2 cellular contexts compared by ENCODE assay signal in the genomic region with DNA sequence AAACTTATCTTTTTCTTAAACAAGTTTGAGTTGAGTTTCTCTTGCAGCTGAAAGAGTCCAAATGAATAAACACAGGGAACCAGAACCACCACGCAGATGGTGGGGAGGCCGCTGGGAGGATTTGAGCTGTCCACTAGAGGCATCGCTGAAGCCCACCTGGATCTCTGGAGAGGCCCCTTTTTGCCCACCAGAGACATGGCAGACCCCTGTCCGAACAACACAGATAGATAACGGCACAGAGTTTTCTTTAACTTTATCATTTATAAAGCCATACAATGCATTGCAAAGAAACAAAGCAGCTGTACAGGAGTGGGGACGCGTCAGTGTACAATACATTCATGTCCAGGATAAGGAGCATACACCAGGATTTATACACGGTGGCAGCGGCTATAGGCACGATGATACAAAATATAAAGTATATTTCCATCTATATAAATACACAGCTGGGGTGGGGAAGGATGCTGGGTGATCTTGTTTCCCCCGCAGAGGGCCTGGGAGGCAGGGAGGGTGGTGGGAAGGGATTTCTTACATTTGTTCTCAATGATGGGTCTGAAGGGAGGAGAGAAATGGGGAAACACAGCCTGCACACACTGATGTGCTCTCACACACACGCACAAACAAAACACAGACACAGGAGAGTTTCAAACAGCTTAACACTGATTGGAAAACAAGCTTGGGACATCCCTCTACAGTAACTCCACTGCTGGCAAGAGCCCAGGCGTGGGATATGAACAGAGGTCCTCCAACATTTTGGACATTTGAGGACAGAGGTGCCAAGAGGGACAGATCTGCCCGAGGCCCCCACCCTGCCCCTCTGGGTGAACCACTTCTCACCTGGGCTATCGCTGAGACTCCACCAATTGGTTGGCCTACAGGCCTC.
TF ChIP-seq lines count a peak whose summit lies in the region.

No MANE protein-coding gene starts in this region.

TF ChIP-seq in SK-N-SH, 30 proteins besides CTCF, POLR2A, EP300 and RAD21 (continued from another document):
- TF ChIP-seq, protein P1, sequence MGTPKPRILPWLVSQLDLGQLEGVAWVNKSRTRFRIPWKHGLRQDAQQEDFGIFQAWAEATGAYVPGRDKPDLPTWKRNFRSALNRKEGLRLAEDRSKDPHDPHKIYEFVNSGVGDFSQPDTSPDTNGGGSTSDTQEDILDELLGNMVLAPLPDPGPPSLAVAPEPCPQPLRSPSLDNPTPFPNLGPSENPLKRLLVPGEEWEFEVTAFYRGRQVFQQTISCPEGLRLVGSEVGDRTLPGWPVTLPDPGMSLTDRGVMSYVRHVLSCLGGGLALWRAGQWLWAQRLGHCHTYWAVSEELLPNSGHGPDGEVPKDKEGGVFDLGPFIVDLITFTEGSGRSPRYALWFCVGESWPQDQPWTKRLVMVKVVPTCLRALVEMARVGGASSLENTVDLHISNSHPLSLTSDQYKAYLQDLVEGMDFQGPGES (IDR thresholded peaks at IDR 0.05; ENCODE audit: low read depth, low read length): no peak
- no peak for TF ChIP-seq EZH2phosphoT487 (IDR thresholded peaks at IDR 0.05; ENCODE audit: borderline replicate concordance, low read depth)

TF ChIP-seq in SK-N-SH treated with all-trans-retinoic acid at 6 μM for 48 hours, 23 proteins besides CTCF, POLR2A, EP300 and RAD21 (continued from another document):
- TF ChIP-seq, protein P2, sequence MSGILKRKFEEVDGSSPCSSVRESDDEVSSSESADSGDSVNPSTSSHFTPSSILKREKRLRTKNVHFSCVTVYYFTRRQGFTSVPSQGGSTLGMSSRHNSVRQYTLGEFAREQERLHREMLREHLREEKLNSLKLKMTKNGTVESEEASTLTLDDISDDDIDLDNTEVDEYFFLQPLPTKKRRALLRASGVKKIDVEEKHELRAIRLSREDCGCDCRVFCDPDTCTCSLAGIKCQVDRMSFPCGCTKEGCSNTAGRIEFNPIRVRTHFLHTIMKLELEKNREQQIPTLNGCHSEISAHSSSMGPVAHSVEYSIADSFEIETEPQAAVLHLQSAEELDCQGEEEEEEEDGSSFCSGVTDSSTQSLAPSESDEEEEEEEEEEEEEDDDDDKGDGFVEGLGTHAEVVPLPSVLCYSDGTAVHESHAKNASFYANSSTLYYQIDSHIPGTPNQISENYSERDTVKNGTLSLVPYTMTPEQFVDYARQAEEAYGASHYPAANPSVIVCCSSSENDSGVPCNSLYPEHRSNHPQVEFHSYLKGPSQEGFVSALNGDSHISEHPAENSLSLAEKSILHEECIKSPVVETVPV (CRISPR knock-in tag; IDR thresholded peaks at IDR 0.05): no peak
- TF ChIP-seq ZNF8 (CRISPR knock-in tag; IDR thresholded peaks at IDR 0.05) (no peak), GLIS3 (CRISPR knock-in tag; IDR thresholded peaks at IDR 0.05) (no peak), ZNF565 (CRISPR knock-in tag; conservative IDR thresholded peaks at IDR 0.05; ENCODE audit: low read depth) (no peak), ISL1 (CRISPR knock-in tag; IDR thresholded peaks at IDR 0.05) (no peak), ZFP30 (CRISPR knock-in tag; IDR thresholded peaks at IDR 0.05) (no peak), PPARA (CRISPR knock-in tag; IDR thresholded peaks at IDR 0.05; ENCODE audit: borderline replicate concordance) (no peak), ZC3H10 (CRISPR knock-in tag; IDR thresholded peaks at IDR 0.05) (no peak), ZNF70 (CRISPR knock-in tag; IDR thresholded peaks at IDR 0.05) (no peak), ZFP3 (CRISPR knock-in tag; IDR thresholded peaks at IDR 0.05) (no peak), SNAI2 (CRISPR knock-in tag; IDR thresholded peaks at IDR 0.05) (no peak), ESRRG (CRISPR knock-in tag; IDR thresholded peaks at IDR 0.05) (no peak), CSDC2 (CRISPR knock-in tag; IDR thresholded peaks at IDR 0.05) (no peak), BACH2 (CRISPR knock-in tag; IDR thresholded peaks at IDR 0.05; ENCODE audit: borderline replicate concordance) (no peak), OSR1 (CRISPR knock-in tag; IDR thresholded peaks at IDR 0.05) (no peak), RARB (CRISPR knock-in tag; IDR thresholded peaks at IDR 0.05) (no peak)
- TF ChIP-seq, protein P3, sequence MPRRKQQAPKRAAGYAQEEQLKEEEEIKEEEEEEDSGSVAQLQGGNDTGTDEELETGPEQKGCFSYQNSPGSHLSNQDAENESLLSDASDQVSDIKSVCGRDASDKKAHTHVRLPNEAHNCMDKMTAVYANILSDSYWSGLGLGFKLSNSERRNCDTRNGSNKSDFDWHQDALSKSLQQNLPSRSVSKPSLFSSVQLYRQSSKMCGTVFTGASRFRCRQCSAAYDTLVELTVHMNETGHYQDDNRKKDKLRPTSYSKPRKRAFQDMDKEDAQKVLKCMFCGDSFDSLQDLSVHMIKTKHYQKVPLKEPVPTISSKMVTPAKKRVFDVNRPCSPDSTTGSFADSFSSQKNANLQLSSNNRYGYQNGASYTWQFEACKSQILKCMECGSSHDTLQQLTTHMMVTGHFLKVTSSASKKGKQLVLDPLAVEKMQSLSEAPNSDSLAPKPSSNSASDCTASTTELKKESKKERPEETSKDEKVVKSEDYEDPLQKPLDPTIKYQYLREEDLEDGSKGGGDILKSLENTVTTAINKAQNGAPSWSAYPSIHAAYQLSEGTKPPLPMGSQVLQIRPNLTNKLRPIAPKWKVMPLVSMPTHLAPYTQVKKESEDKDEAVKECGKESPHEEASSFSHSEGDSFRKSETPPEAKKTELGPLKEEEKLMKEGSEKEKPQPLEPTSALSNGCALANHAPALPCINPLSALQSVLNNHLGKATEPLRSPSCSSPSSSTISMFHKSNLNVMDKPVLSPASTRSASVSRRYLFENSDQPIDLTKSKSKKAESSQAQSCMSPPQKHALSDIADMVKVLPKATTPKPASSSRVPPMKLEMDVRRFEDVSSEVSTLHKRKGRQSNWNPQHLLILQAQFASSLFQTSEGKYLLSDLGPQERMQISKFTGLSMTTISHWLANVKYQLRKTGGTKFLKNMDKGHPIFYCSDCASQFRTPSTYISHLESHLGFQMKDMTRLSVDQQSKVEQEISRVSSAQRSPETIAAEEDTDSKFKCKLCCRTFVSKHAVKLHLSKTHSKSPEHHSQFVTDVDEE (CRISPR knock-in tag; IDR thresholded peaks at IDR 0.05): no peak
- TF ChIP-seq, protein P4, sequence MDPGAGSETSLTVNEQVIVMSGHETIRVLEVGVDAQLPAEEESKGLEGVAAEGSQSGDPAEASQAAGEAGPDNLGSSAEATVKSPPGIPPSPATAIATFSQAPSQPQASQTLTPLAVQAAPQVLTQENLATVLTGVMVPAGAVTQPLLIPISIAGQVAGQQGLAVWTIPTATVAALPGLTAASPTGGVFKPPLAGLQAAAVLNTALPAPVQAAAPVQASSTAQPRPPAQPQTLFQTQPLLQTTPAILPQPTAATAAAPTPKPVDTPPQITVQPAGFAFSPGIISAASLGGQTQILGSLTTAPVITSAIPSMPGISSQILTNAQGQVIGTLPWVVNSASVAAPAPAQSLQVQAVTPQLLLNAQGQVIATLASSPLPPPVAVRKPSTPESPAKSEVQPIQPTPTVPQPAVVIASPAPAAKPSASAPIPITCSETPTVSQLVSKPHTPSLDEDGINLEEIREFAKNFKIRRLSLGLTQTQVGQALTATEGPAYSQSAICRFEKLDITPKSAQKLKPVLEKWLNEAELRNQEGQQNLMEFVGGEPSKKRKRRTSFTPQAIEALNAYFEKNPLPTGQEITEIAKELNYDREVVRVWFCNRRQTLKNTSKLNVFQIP (CRISPR knock-in tag; IDR thresholded peaks at IDR 0.05; ENCODE audit: borderline replicate concordance, low read depth): no peak
- TF ChIP-seq, protein P5, sequence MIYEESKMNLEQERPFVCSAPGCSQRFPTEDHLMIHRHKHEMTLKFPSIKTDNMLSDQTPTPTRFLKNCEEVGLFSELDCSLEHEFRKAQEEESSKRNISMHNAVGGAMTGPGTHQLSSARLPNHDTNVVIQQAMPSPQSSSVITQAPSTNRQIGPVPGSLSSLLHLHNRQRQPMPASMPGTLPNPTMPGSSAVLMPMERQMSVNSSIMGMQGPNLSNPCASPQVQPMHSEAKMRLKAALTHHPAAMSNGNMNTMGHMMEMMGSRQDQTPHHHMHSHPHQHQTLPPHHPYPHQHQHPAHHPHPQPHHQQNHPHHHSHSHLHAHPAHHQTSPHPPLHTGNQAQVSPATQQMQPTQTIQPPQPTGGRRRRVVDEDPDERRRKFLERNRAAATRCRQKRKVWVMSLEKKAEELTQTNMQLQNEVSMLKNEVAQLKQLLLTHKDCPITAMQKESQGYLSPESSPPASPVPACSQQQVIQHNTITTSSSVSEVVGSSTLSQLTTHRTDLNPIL (CRISPR knock-in tag; IDR thresholded peaks at IDR 0.05; ENCODE audit: low read depth): no peak
